In genomic region chr2:156719036-156719435, GRCh38 we compare ENCODE assay signal across 29 cellular contexts.
"Had no signal": no experiment of that assay in that cellular context is flagged by ENCODE, and none has a peak within 500 bp of the region (broad histone marks: within the 10 kb centered on the region; RNA-seq: fewer than 3 reads in every experiment).

No MANE protein-coding gene starts in this region.

- H3K36me3 ChIP-seq: adrenal gland, esophagus muscularis mucosa, gastrocnemius medialis, heart left ventricle had no signal

- H3K4me3 ChIP-seq: adrenal gland, body of pancreas, esophagus muscularis mucosa, gastrocnemius medialis, heart left ventricle had no signal

- H3K27ac ChIP-seq: adrenal gland, body of pancreas, esophagus muscularis mucosa, foreskin keratinocyte, gastrocnemius medialis, heart left ventricle had no signal

- H3K4me1 ChIP-seq: adrenal gland, body of pancreas, esophagus muscularis mucosa, gastrocnemius medialis, heart left ventricle had no signal

- ATAC-seq: activated CD4-positive, alpha-beta T cell treated with anti-CD3 and anti-CD28 coated beads for 36 hours; activated CD8-positive, alpha-beta memory T cell treated with anti-CD3 and anti-CD28 coated beads, Interleukin-2, amount 10 ng/mL, durations not matched to agents 7 days and 5 days; activated CD8-positive, alpha-beta T cell treated with anti-CD3 and anti-CD28 coated beads, Interleukin-2, amount 10 ng/mL, durations not matched to agents 7 days and 5 days; activated naive CD8-positive, alpha-beta T cell treated with anti-CD3 and anti-CD28 coated beads, Interleukin-2, amount 50 U/mL, for 24 hours; body of pancreas; foreskin keratinocyte; gastrocnemius medialis; heart left ventricle; T-helper 17 cell had no signal

- H3K27me3 ChIP-seq: adrenal gland, body of pancreas, esophagus muscularis mucosa, foreskin keratinocyte, gastrocnemius medialis, heart left ventricle had no signal

- DNase-seq: activated CD4-positive, alpha-beta memory T cell treated with anti-CD3 and anti-CD28 coated beads for 36 hours; activated CD4-positive, alpha-beta T cell treated with anti-CD3 and anti-CD28 coated beads for 36 hours; activated CD4-positive, alpha-beta T cell treated with anti-CD3 and anti-CD28 coated beads, Interleukin-2, amount 10 ng/mL, durations not matched to agents 24 days and 14 days; activated CD4-positive, CD25-positive, alpha-beta regulatory T cell; activated CD4-positive, CD25-positive, alpha-beta regulatory T cell treated with anti-CD3 and anti-CD28 coated beads, Interleukin-2, amount 50 U/mL, for 72 hours; activated CD8-positive, alpha-beta memory T cell treated with anti-CD3 and anti-CD28 coated beads, Interleukin-2, amount 10 ng/mL, durations not matched to agents 7 days and 5 days; activated CD8-positive, alpha-beta memory T cell treated with anti-CD3 and anti-CD28 coated beads, Interleukin-2, amount 50 U/mL, for 4 hours; activated CD8-positive, alpha-beta T cell treated with anti-CD3 and anti-CD28 coated beads, Interleukin-2, amount 10 ng/mL, durations not matched to agents 7 days and 5 days; activated effector memory CD4-positive, alpha-beta T cell treated with anti-CD3 and anti-CD28 coated beads, Interleukin-2, amount 50 U/mL, for 16 hours; activated naive CD4-positive, alpha-beta T cell; activated naive CD4-positive, alpha-beta T cell treated with anti-CD3 and anti-CD28 coated beads, Interleukin-2, amount 50 U/mL, for 16 hours; activated naive CD8-positive, alpha-beta T cell treated with anti-CD3 and anti-CD28 coated beads, Interleukin-2, amount 50 U/mL, for 24 hours; activated T-cell treated with anti-CD3 and anti-CD28 coated beads, Interleukin-2, amount 50 U/mL, for 1 hour; activated T-cell treated with anti-CD3 and anti-CD28 coated beads, Interleukin-2, amount 50 U/mL, for 48 hours; adrenal gland; amygdala; aorta; body of pancreas; caudate nucleus; effector CD8-positive, alpha-beta T cell; foreskin keratinocyte; gastrocnemius medialis; glutamatergic neuron; heart left ventricle; T-helper 1 cell; T-helper 17 cell; T1000 had no signal

- H3K9me3 ChIP-seq: adrenal gland, body of pancreas, esophagus muscularis mucosa, gastrocnemius medialis, heart left ventricle had no signal

- FAIRE-seq: colon had no signal
